In the genomic region with DNA sequence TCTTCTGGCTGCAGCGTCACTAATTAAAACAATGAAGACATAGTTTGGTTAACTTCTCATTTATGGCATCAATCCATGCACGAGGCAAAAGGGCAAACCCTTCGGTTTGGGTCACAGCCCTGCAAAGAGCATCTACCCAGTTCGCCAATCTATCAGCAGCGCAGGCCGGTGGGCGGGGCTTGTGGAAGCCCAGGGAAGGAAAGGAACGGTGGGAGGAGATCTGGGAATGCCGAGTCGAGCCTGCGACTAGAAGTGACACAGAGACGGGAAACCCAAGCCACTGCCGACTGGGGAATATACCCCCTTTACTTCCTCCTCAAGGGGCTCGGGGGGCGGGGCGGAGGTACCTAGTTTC, we compare ENCODE assay signal across 8 cellular contexts. TPM values are rescaled to one million over a fixed set of nuclear protein-coding genes. Genes with fewer than 3 reads are reported as not detected.
DNase-seq lines count a peak whose midpoint lies in the region; ATAC-seq and TF ChIP-seq lines count a peak whose summit lies in the region.

No MANE protein-coding gene starts in this region.

- H3K4me1 Mint-ChIP-seq in activated CD8-positive, alpha-beta memory T cell treated with anti-CD3 and anti-CD28 coated beads, Interleukin-2, amount 10 ng/mL, durations not matched to agents 7 days and 5 days, result peaks cover 34% of the 10 kb centered on the region

- H3K4me3 ChIP-seq in esophagus (ENCODE audit: low read depth in 1 of 2, low read length in 2 of 2), result peak overlapping the region; percentile 86 to 88
- peak overlapping the region; percentile 90 to 94 for H3K4me3 ChIP-seq in mucosa of rectum (ENCODE audit: low read length in 2 of 2)

- H3K9ac ChIP-seq in mucosa of rectum (ENCODE audit: low read depth in 1 of 2, low read length in 2 of 2), result peak overlapping the region; percentile 84 to 88

- no peak for TF ChIP-seq CTCF in C4-2B (conservative IDR thresholded peaks at IDR 0.05)

- H3K27me3 ChIP-seq in esophagus (ENCODE audit: control insufficient read depth in 1 of 2, insufficient read depth in 2 of 2, low read length in 2 of 2), result no peaks in the 10 kb centered on the region
- no peaks in the 10 kb centered on the region for H3K27me3 ChIP-seq in mucosa of rectum (ENCODE audit: control insufficient read depth in 2 of 2, insufficient read depth in 2 of 2, low read length in 2 of 2)

- H3K9me3 ChIP-seq in esophagus (ENCODE audit: control insufficient read depth in 2 of 2, insufficient read depth in 1 of 2, low read depth in 1 of 2, low read length in 1 of 2), result no peaks in the 10 kb centered on the region
- H3K9me3 ChIP-seq in mucosa of rectum (ENCODE audit: control insufficient read depth in 2 of 2, low read length in 2 of 2), result no peaks in the 10 kb centered on the region

- no peaks in the 10 kb centered on the region for H3K9me3 Mint-ChIP-seq in activated CD8-positive, alpha-beta memory T cell treated with anti-CD3 and anti-CD28 coated beads, Interleukin-2, amount 10 ng/mL, durations not matched to agents 7 days and 5 days (ENCODE audit: low read depth)

- H3K4me1 ChIP-seq in esophagus (ENCODE audit: control insufficient read depth in 2 of 2, insufficient read depth in 2 of 2, low read length in 1 of 2), result no peaks in the 10 kb centered on the region
- peaks cover 4 to 6% of the 10 kb centered on the region in 2 donors for H3K4me1 ChIP-seq in mucosa of rectum (ENCODE audit: control insufficient read depth in 2 of 2, insufficient read depth in 2 of 2, low read length in 2 of 2)

- H3K4me3 Mint-ChIP-seq in activated CD8-positive, alpha-beta memory T cell treated with anti-CD3 and anti-CD28 coated beads, Interleukin-2, amount 10 ng/mL, durations not matched to agents 7 days and 5 days, result peak overlapping the region; percentile 94

- H3K27me3 Mint-ChIP-seq in activated CD8-positive, alpha-beta memory T cell treated with anti-CD3 and anti-CD28 coated beads, Interleukin-2, amount 10 ng/mL, durations not matched to agents 7 days and 5 days, result peaks cover 16% of the 10 kb centered on the region

- ATAC-seq in GM19324 (IDR thresholded peaks at IDR 0.05; ENCODE audit: low FRiP score, unreplicated experiment) (peak; percentile 19), HG03442 (IDR thresholded peaks at IDR 0.05; ENCODE audit: unreplicated experiment) (peak; percentile 23)
- peak; percentile 22 for ATAC-seq in activated CD8-positive, alpha-beta memory T cell treated with anti-CD3 and anti-CD28 coated beads, Interleukin-2, amount 10 ng/mL, durations not matched to agents 7 days and 5 days

- H3K27ac Mint-ChIP-seq in activated CD8-positive, alpha-beta memory T cell treated with anti-CD3 and anti-CD28 coated beads, Interleukin-2, amount 10 ng/mL, durations not matched to agents 7 days and 5 days, result peak overlapping the region; percentile 93

- CTCF ChIA-PET in activated CD8-positive, alpha-beta memory T cell treated with anti-CD3 and anti-CD28 coated beads, Interleukin-2, amount 10 ng/mL, durations not matched to agents 7 days and 5 days (lab: Charles Lee), result no interaction called here

- no peaks in the 10 kb centered on the region for H3K36me3 Mint-ChIP-seq in activated CD8-positive, alpha-beta memory T cell treated with anti-CD3 and anti-CD28 coated beads, Interleukin-2, amount 10 ng/mL, durations not matched to agents 7 days and 5 days

- 0 to 1% methylated on average over 16 of the region's 16 CpGs for WGBS in esophagus, 2 donors

- H3K36me3 ChIP-seq in esophagus (ENCODE audit: control insufficient read depth in 2 of 2, insufficient read depth in 2 of 2, low read length in 1 of 2) (no peaks in the 10 kb centered on the region), mucosa of rectum (ENCODE audit: control insufficient read depth in 2 of 2, insufficient read depth in 2 of 2, low read length in 2 of 2) (no peaks in the 10 kb centered on the region)

- peak; percentile 87 to 93 for DNase-seq in NCI-H526 (lab: John Stamatoyannopoulos, UW)
- DNase-seq in activated CD8-positive, alpha-beta memory T cell treated with anti-CD3 and anti-CD28 coated beads, Interleukin-2, amount 10 ng/mL, durations not matched to agents 7 days and 5 days, result peak; percentile 69
- peak; percentile 33 for DNase-seq in stimulated activated CD8-positive, alpha-beta memory T cell treated with anti-CD3 and anti-CD28 coated beads, Interleukin-7, amount 100 ng/mL, for 24 hours (ENCODE audit: low read depth)

- H3K27ac ChIP-seq in C4-2B, result peak overlapping the region; percentile 73
- H3K27ac ChIP-seq in esophagus (ENCODE audit: low read depth in 2 of 2, low read length in 1 of 2), result peak overlapping the region; percentile 95 to 99
- H3K27ac ChIP-seq in mucosa of rectum (ENCODE audit: low read depth in 2 of 2, low read length in 2 of 2), result peak overlapping the region; percentile 87 to 89

RNA-seq across cellular contexts. Expression of a gene that starts 0.5 kb away (rescaled TPM):
- 10 to 100 TPM; 10.5 to 11.5 TPM for total RNA-seq in activated CD8-positive, alpha-beta memory T cell treated with anti-CD3 and anti-CD28 coated beads, Interleukin-2, amount 10 ng/mL, durations not matched to agents 7 days and 5 days
- polyA plus RNA-seq in esophagus, result 1 to 10 TPM; 3.5 to 4.1 TPM

Comparison
In these comparisons a context has a peak if more than half of its experiments do, and no peak if none do; other contexts are left out.
1. Peak in every context shown above with its lines: DNase-seq, ATAC-seq, H3K4me3 ChIP-seq and H3K27ac ChIP-seq.
2. DNase-seq: peak in every context shown above with its lines; median percentile 90 in NCI-H526; 69 in activated CD8-positive, alpha-beta memory T cell treated with anti-CD3 and anti-CD28 coated beads, Interleukin-2, amount 10 ng/mL, durations not matched to agents 7 days and 5 days; 33 in stimulated activated CD8-positive, alpha-beta memory T cell treated with anti-CD3 and anti-CD28 coated beads, Interleukin-7, amount 100 ng/mL, for 24 hours.